Comparison of ENCODE assay signal across 9 cellular contexts in the genomic region with DNA sequence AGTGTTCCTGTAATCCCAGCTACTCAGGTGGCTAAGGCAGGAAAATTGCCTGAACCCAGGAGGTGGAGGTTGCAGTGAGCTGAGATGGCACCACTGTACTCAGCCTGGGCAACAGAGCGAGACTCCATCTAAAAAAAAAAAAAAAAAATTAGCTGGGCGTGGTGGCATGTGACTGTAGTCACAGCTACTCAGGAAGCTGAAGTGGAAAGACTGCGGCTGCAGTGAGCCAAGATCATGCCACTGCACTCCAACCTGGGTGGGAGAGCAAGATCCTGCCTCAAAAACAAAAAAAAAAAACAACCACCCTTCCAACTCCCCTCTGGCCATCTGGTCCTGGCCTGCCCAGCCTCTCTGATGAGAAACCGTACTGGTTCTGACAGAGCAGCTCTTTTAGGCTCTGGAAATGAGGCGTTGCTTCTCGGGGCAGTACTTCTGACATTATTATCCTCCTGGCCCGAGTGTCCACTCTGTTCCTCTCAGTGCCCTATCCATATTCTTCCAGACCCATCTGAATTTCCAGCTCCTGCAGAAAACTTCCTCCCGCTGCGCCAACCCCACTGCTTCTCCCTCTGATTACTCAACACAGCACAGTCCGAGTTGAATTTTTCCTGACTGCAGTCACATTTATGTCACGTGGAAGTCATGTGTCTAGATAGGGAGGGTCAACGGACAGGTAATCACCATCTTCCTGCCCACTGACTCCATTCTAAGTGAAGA. TPM values are rescaled to one million over a fixed set of nuclear protein-coding genes. Genes with fewer than 3 reads are reported as not detected.
DNase-seq lines count a peak whose midpoint lies in the region; ATAC-seq and TF ChIP-seq lines count a peak whose summit lies in the region.
"Had no signal": no experiment of that assay in that cellular context is flagged by ENCODE, and none has a peak within 500 bp of the region (broad histone marks: within the 10 kb centered on the region; RNA-seq: fewer than 3 reads in every experiment).

No MANE protein-coding gene starts in this region.

- 86 to 100% methylated on average over 6 to 12 of the region's 12 CpGs for WGBS in endodermal cell (ENCODE audit: insufficient coverage in 1 of 2, insufficient read length in 1 of 2), 2 experiments
- 59 to 61% methylated on average over 11 to 12 of the region's 12 CpGs for WGBS in aorta, 2 donors

- H3K4me1 ChIP-seq in endodermal cell (ENCODE audit: control insufficient read depth, insufficient read depth, low read length), result peaks cover 3% of the 10 kb centered on the region
- no peaks in the 10 kb centered on the region for H3K4me1 ChIP-seq in aorta (ENCODE audit: control insufficient read depth in 1 of 2, insufficient read depth in 2 of 2, low read length in 2 of 2)
- H3K4me1 ChIP-seq in effector memory CD4-positive, alpha-beta T cell (ENCODE audit: control insufficient read depth, insufficient read depth, low read length, poor library complexity, severe bottlenecking), result no peaks in the 10 kb centered on the region

- no peak for DNase-seq in stimulated activated naive CD8-positive, alpha-beta T cell treated with anti-CD3 and anti-CD28 coated beads, Interleukin-15, Interleukin-2, amounts not matched to agents 100 U/mL and 50 U/mL, for 24 hours
- DNase-seq in endodermal cell (no peak), lung microvascular endothelial cell (ENCODE audit: low read depth in 2 of 2) (peak; percentile 63 to 75), aorta (peak in 1 of 2 donors; percentile 53), NOMO-1 (lab: John Stamatoyannopoulos, UW; ENCODE audit: unreplicated experiment in 2 of 2) (no peak), substantia nigra (lab: John Stamatoyannopoulos, UW) (no peak)
- no peak for DNase-seq in effector memory CD4-positive, alpha-beta T cell
- DNase-seq: stimulated activated CD4-positive, alpha-beta T cell treated with anti-CD3 and anti-CD28 coated beads, Interleukin-4, amount 100 ng/mL, for 4 hours had no signal

- no peak for ATAC-seq in stimulated activated naive CD8-positive, alpha-beta T cell treated with anti-CD3 and anti-CD28 coated beads, Interleukin-15, Interleukin-2, amounts not matched to agents 100 U/mL and 50 U/mL, for 24 hours
- peak; percentile 43 for ATAC-seq in aorta (ENCODE audit: low FRiP score)

- no peak overlapping the region for H3K9ac ChIP-seq in endodermal cell (ENCODE audit: extremely low read depth, low read length, poor library complexity, severe bottlenecking)

- H3K27me3 ChIP-seq in endodermal cell (ENCODE audit: control insufficient read depth, insufficient read depth, low read length, poor library complexity, severe bottlenecking) (no peaks in the 10 kb centered on the region), aorta (ENCODE audit: control insufficient read depth in 1 of 2, insufficient read depth in 2 of 2, low read length in 1 of 2) (no peaks in the 10 kb centered on the region)
- H3K27me3 ChIP-seq in effector memory CD4-positive, alpha-beta T cell (replicated peaks; ENCODE audit: control insufficient read depth, insufficient read depth, low read length, poor library complexity, severe bottlenecking), result no peaks in the 10 kb centered on the region

- H3K27ac Mint-ChIP-seq in stimulated activated naive CD8-positive, alpha-beta T cell treated with anti-CD3 and anti-CD28 coated beads, Interleukin-15, Interleukin-2, amounts not matched to agents 100 ng/mL and 50 ng/mL, for 24 hours, result peak overlapping the region; percentile 6
- peak overlapping the region; percentile 60 for H3K27ac Mint-ChIP-seq in endodermal cell

- H3K4me1 Mint-ChIP-seq in stimulated activated naive CD8-positive, alpha-beta T cell treated with anti-CD3 and anti-CD28 coated beads, Interleukin-15, Interleukin-2, amounts not matched to agents 100 ng/mL and 50 ng/mL, for 24 hours (ENCODE audit: low read depth), result peaks cover 30% of the 10 kb centered on the region
- H3K4me1 Mint-ChIP-seq in endodermal cell, result peaks cover 10% of the 10 kb centered on the region

- no peak for TF ChIP-seq CTCF in endodermal cell (conservative IDR thresholded peaks at IDR 0.05)

- H3K9me3 ChIP-seq in endodermal cell (ENCODE audit: control insufficient read depth, low read length), result no peaks in the 10 kb centered on the region
- no peaks in the 10 kb centered on the region for H3K9me3 ChIP-seq in aorta (ENCODE audit: control insufficient read depth, low read length)
- no peaks in the 10 kb centered on the region for H3K9me3 ChIP-seq in effector memory CD4-positive, alpha-beta T cell (ENCODE audit: control insufficient read depth, low read length)

- no peaks in the 10 kb centered on the region for H3K27me3 Mint-ChIP-seq in stimulated activated naive CD8-positive, alpha-beta T cell treated with anti-CD3 and anti-CD28 coated beads, Interleukin-15, Interleukin-2, amounts not matched to agents 100 ng/mL and 50 ng/mL, for 24 hours
- no peaks in the 10 kb centered on the region for H3K27me3 Mint-ChIP-seq in endodermal cell (ENCODE audit: insufficient read depth)

- no peaks in the 10 kb centered on the region for H3K9me3 Mint-ChIP-seq in stimulated activated naive CD8-positive, alpha-beta T cell treated with anti-CD3 and anti-CD28 coated beads, Interleukin-15, Interleukin-2, amounts not matched to agents 100 ng/mL and 50 ng/mL, for 24 hours
- no peaks in the 10 kb centered on the region for H3K9me3 Mint-ChIP-seq in endodermal cell

- H3K36me3 Mint-ChIP-seq in stimulated activated naive CD8-positive, alpha-beta T cell treated with anti-CD3 and anti-CD28 coated beads, Interleukin-15, Interleukin-2, amounts not matched to agents 100 ng/mL and 50 ng/mL, for 24 hours (ENCODE audit: low read depth), result peaks cover 39% of the 10 kb centered on the region
- H3K36me3 Mint-ChIP-seq in endodermal cell (ENCODE audit: low read depth), result peaks cover 37% of the 10 kb centered on the region

- intact Hi-C loops in aorta (cut with DNase I), result no loop called here

- H3K36me3 ChIP-seq in endodermal cell (ENCODE audit: control insufficient read depth, insufficient read depth, low read length) (peaks cover 45% of the 10 kb centered on the region), aorta (ENCODE audit: control insufficient read depth in 1 of 2, insufficient read depth in 2 of 2, low read length in 1 of 2) (peaks cover 0 to 8% of the 10 kb centered on the region in 2 donors)
- H3K36me3 ChIP-seq in effector memory CD4-positive, alpha-beta T cell (ENCODE audit: control insufficient read depth, insufficient read depth, low read length), result peaks cover 38% of the 10 kb centered on the region

- H3K27ac ChIP-seq in endodermal cell (ENCODE audit: low read depth, low read length) (no peak overlapping the region), aorta (ENCODE audit: low read depth in 1 of 2, low read length in 2 of 2) (no peak overlapping the region), substantia nigra (ENCODE audit: low read depth, low read length, poor library complexity, severe bottlenecking) (no peak overlapping the region)
- no peak overlapping the region for H3K27ac ChIP-seq in effector memory CD4-positive, alpha-beta T cell (ENCODE audit: insufficient read depth, low read length, poor library complexity, severe bottlenecking)

- H3K4me3 ChIP-seq in endodermal cell (ENCODE audit: low read length) (no peak overlapping the region), aorta (ENCODE audit: low read length in 2 of 2) (no peak overlapping the region)
- H3K4me3 ChIP-seq in effector memory CD4-positive, alpha-beta T cell (ENCODE audit: insufficient read depth, low read depth, low read length, poor library complexity, severe bottlenecking), result no peak overlapping the region

- no peak overlapping the region for H3K4me3 Mint-ChIP-seq in stimulated activated naive CD8-positive, alpha-beta T cell treated with anti-CD3 and anti-CD28 coated beads, Interleukin-15, Interleukin-2, amounts not matched to agents 100 ng/mL and 50 ng/mL, for 24 hours
- no peak overlapping the region for H3K4me3 Mint-ChIP-seq in endodermal cell

RNA-seq across cellular contexts. Expression of gene GGA2, which starts 13.3 kb away (rescaled TPM):
- total RNA-seq in endodermal cell (100 to 1,000 TPM in 1 of 2 donors, 10 to 100 TPM in 1; 99.4 to 116 TPM), lung microvascular endothelial cell (22.9 and 28.4 TPM in 2 replicates), aorta (10 to 100 TPM; 48.2 to 84.9 TPM)
- polyA plus RNA-seq in endodermal cell (2013, experiment 1 of 2), result 72.5 TPM
- 57.7 TPM for polyA plus RNA-seq in endodermal cell (2013, experiment 2 of 2)
- polyA plus RNA-seq in aorta, result 10 to 100 TPM; 12.0 to 18.0 TPM

RNA-seq across cellular contexts. Expression of gene COG7, which starts 44.0 kb away (rescaled TPM):
- total RNA-seq in endodermal cell (10 to 100 TPM; 19.9 to 31.3 TPM), lung microvascular endothelial cell (8.7 and 10.9 TPM in 2 replicates), aorta (10 to 100 TPM; 15.6 to 30.0 TPM)
- 26.4 TPM for polyA plus RNA-seq in endodermal cell (2013, experiment 1 of 2)
- polyA plus RNA-seq in endodermal cell (2013, experiment 2 of 2), result 20.0 TPM
- polyA plus RNA-seq in aorta, result 10 to 100 TPM; 12.5 to 50.2 TPM

Comparison
In these comparisons a context has a peak if more than half of its experiments do, and no peak if none do; other contexts are left out.
1. DNase-seq: peak in lung microvascular endothelial cell (2 of 2); none in stimulated activated naive CD8-positive, alpha-beta T cell treated with anti-CD3 and anti-CD28 coated beads, Interleukin-15, Interleukin-2, amounts not matched to agents 100 U/mL and 50 U/mL, for 24 hours (single experiment), endodermal cell (single experiment), NOMO-1 (0 of 2), effector memory CD4-positive, alpha-beta T cell (0 of 3) and substantia nigra (0 of 49).